In genomic region chr2:36480596-36480995, GRCh38 we compare ENCODE assay signal across 1 cellular context.
TF ChIP-seq lines count a peak whose summit lies in the region.

No MANE protein-coding gene starts in this region.

TF ChIP-seq in WTC11, 78 proteins besides CTCF, POLR2A, EP300 and RAD21 (continued from another document):
- no peak for TF ChIP-seq ZNF532 (CRISPR knock-in tag; IDR thresholded peaks at IDR 0.05; ENCODE audit: borderline replicate concordance)
- TF ChIP-seq PRDM15 (CRISPR knock-in tag; IDR thresholded peaks at IDR 0.05) = no peak
- TF ChIP-seq E2F5 (CRISPR knock-in tag; IDR thresholded peaks at IDR 0.05) = no peak
- no peak for TF ChIP-seq AR (CRISPR knock-in tag; IDR thresholded peaks at IDR 0.05)
- TF ChIP-seq ZNF281 (CRISPR knock-in tag; IDR thresholded peaks at IDR 0.05) = no peak
- no peak for TF ChIP-seq ZBTB21 (CRISPR knock-in tag; IDR thresholded peaks at IDR 0.05; ENCODE audit: borderline replicate concordance)
